In the genomic region with DNA sequence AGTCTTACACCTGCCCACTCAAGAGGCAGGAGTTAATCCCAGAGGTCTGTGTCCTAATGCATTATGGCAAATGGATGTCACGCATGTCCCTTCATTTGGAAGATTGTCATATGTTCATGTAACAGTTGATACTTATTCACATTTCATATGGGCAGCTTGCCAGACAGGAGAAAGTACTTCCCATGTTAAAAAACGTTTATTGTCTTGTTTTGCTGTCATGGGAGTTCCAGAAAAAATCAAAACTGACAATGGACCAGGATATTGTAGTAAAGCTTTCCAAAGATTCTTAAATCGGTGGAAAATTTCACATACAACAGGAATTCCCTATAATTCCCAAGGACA, we compare ENCODE assay signal across 8 cellular contexts. TPM values are rescaled to one million over a fixed set of nuclear protein-coding genes. Genes with fewer than 3 reads are reported as not detected.
DNase-seq lines count a peak whose midpoint lies in the region; ATAC-seq, FAIRE-seq and TF ChIP-seq lines count a peak whose summit lies in the region.
"Not testable (repeated sequence)": the region's sequence is repeated elsewhere in the genome, so short reads cannot be mapped to it uniquely, and the experiment has no call there.

No MANE protein-coding gene starts in this region.

- WGBS in suprapubic skin: 54% methylated on average over 3 of the region's 3 CpGs

- not testable (repeated sequence) for H2AFZ ChIP-seq in Loucy (ENCODE audit: low read length); astrocyte (ENCODE audit: low read depth, low read length)

- intact Hi-C loops in left ventricle myocardium inferior (cut with micrococcal nuclease): loop anchor here (5.0 kb wide), 1 partner anchor 58 kb away; a partner anchor contains a TSS

- H3K36me3 Mint-ChIP-seq in T-cell; astrocyte (ENCODE audit: low read depth, unreplicated experiment); nephron progenitor cell (ENCODE audit: low read depth): not testable (repeated sequence)

- peaks cover 19 to 33% (median 25%) of the 10 kb centered on the region in 3 donors for H3K4me1 Mint-ChIP-seq in T-cell
- not testable (repeated sequence) for H3K4me1 Mint-ChIP-seq in astrocyte (ENCODE audit: low read depth, unreplicated experiment)
- H3K4me1 Mint-ChIP-seq in nephron progenitor cell: peaks cover 24% of the 10 kb centered on the region

- FAIRE-seq in astrocyte (lab: Jason Lieb, UNC): not testable (repeated sequence)

- not testable (repeated sequence) for TF ChIP-seq CTCF in 22Rv1 (IDR thresholded peaks at IDR 0.05); Loucy (conservative IDR thresholded peaks at IDR 0.05; ENCODE audit: low read length); astrocyte (IDR thresholded peaks at IDR 0.05; ENCODE audit: insufficient read depth, low read depth, low read length); left ventricle myocardium inferior (IDR thresholded peaks at IDR 0.05; ENCODE audit: borderline replicate concordance); nephron progenitor cell (IDR thresholded peaks at IDR 0.05); suprapubic skin (IDR thresholded peaks at IDR 0.05)

- H3K4me3 ChIP-seq in Loucy (ENCODE audit: low read length, poor library complexity, severe bottlenecking); astrocyte (ENCODE audit: insufficient read depth, low read depth, low read length); left ventricle myocardium inferior; suprapubic skin: not testable (repeated sequence)

- not testable (repeated sequence) for H4K20me1 ChIP-seq in Loucy (ENCODE audit: insufficient read depth, low read length, poor library complexity, severe bottlenecking); astrocyte (ENCODE audit: insufficient read depth, low read length)

- POLR2A ChIA-PET in T-cell (lab: Charles Lee): not testable (repeated sequence)

- H3K9me2 ChIP-seq in Loucy (replicated peaks; ENCODE audit: low read depth, low read length): not testable (repeated sequence)

- not testable (repeated sequence) for H3K79me2 ChIP-seq in Loucy (ENCODE audit: insufficient read depth, low read length); astrocyte (ENCODE audit: insufficient read depth, low read length)

- TF ChIP-seq EP300 in suprapubic skin (IDR thresholded peaks at IDR 0.05): not testable (repeated sequence)

- not testable (repeated sequence) for H3K36me3 ChIP-seq in Loucy (ENCODE audit: insufficient read depth, low read length); astrocyte (ENCODE audit: insufficient read depth, low read length); left ventricle myocardium inferior; suprapubic skin

- DNase-seq in DMS53 (lab: John Stamatoyannopoulos, UW): peak; percentile 51
- DNase-seq in T-cell; astrocyte (ENCODE audit: low read depth); left ventricle myocardium inferior; nephron progenitor cell; suprapubic skin (ENCODE audit: low spot score in 2 of 2): not testable (repeated sequence)

- H3K27ac ChIP-seq in 22Rv1: peak overlapping the region; percentile 90
- not testable (repeated sequence) for H3K27ac ChIP-seq in astrocyte (ENCODE audit: low read depth, low read length)
- peak overlapping the region; percentile 58 for H3K27ac ChIP-seq in left ventricle myocardium inferior (replicated peaks)
- peak overlapping the region; percentile 73 for H3K27ac ChIP-seq in suprapubic skin

- peak overlapping the region; percentile 59 for H3K4me2 ChIP-seq in Loucy (ENCODE audit: low read depth, low read length, poor library complexity, severe bottlenecking)
- H3K4me2 ChIP-seq in astrocyte (ENCODE audit: low read length): not testable (repeated sequence)

- H3K4me3 Mint-ChIP-seq in T-cell (peak overlapping the region in 2 of 3 donors; percentile 54 to 66), astrocyte (ENCODE audit: unreplicated experiment) (peak overlapping the region; percentile 20), nephron progenitor cell (peak overlapping the region; percentile 83)

- not testable (repeated sequence) for H3K27ac Mint-ChIP-seq in T-cell; astrocyte (ENCODE audit: unreplicated experiment); nephron progenitor cell

- H3K27me3 ChIP-seq in Loucy (ENCODE audit: insufficient read depth, low read length, poor library complexity, severe bottlenecking); astrocyte (ENCODE audit: insufficient read depth, low read length); left ventricle myocardium inferior (ENCODE audit: low read depth); suprapubic skin: not testable (repeated sequence)

- H3K9me3 ChIP-seq in Loucy (ENCODE audit: insufficient read depth, low read depth, low read length); astrocyte (ENCODE audit: insufficient read depth, low read depth, low read length); left ventricle myocardium inferior (replicated peaks); suprapubic skin: not testable (repeated sequence)

- ATAC-seq in T-cell (replicated peaks in 1 of 4): not testable (repeated sequence)

- not testable (repeated sequence) for TF ChIP-seq POLR2A in suprapubic skin (IDR thresholded peaks at IDR 0.05)

- not testable (repeated sequence) for H3K27me3 Mint-ChIP-seq in T-cell
- H3K27me3 Mint-ChIP-seq in astrocyte (ENCODE audit: low read depth, unreplicated experiment) (peaks cover 24% of the 10 kb centered on the region), nephron progenitor cell (ENCODE audit: low read depth, poor library complexity) (peaks cover 42% of the 10 kb centered on the region)

- not testable (repeated sequence) for H3K9ac ChIP-seq in Loucy (ENCODE audit: low read depth, low read length, poor library complexity, severe bottlenecking); astrocyte (ENCODE audit: low read length)

- CTCF ChIA-PET in T-cell (lab: Charles Lee): not testable (repeated sequence)

- not testable (repeated sequence) for H3F3A ChIP-seq in Loucy (ENCODE audit: low read depth)

- H3K4me1 ChIP-seq in Loucy (ENCODE audit: insufficient read depth, low read length, poor library complexity, severe bottlenecking) (peaks cover 14% of the 10 kb centered on the region), left ventricle myocardium inferior (peaks cover 25% of the 10 kb centered on the region), suprapubic skin (peaks cover 26% of the 10 kb centered on the region)
- H3K4me1 ChIP-seq in astrocyte (ENCODE audit: insufficient read depth, low read length): not testable (repeated sequence)

- not testable (repeated sequence) for H3K9me3 Mint-ChIP-seq in T-cell; astrocyte (ENCODE audit: unreplicated experiment); nephron progenitor cell

RNA-seq across cellular contexts. Expression of a gene that starts 13.2 kb away (rescaled TPM):
- total RNA-seq in T-cell: 10 to 100 TPM; 22.5 to 33.8 (median 31.7) TPM
- 21.9 and 23.4 TPM in 2 replicates for total RNA-seq in astrocyte
- total RNA-seq in left ventricle myocardium inferior: 6.2 TPM
- 10 to 100 TPM; 25.6 to 37.6 (median 32.2) TPM for total RNA-seq in suprapubic skin

RNA-seq across cellular contexts. Expression of a gene that starts 55.4 kb away (rescaled TPM):
- total RNA-seq in T-cell (10 to 100 TPM in 4 of 5 donors, 1 to 10 TPM in 1; 9.1 to 54.6 (median 33.0) TPM), astrocyte (9.4 and 12.4 TPM in 2 replicates), left ventricle myocardium inferior (51.1 TPM), suprapubic skin (10 to 100 TPM; 22.8 to 40.4 (median 38.3) TPM)

Comparison
In these comparisons a context has a peak if more than half of its experiments do, and no peak if none do; other contexts are left out.
1. H3K4me3 Mint-ChIP-seq: peak in every context shown above with its lines; median percentile 83 in nephron progenitor cell; 60 in T-cell; 20 in astrocyte.